16 cellular contexts compared by ENCODE assay signal in genomic region chr9:93830606-93831005, GRCh38.
A peak's percentile ranks its signal among the peaks of the same experiment; 100 is the strongest.
DNase-seq lines count a peak whose midpoint lies in the region; ATAC-seq and TF ChIP-seq lines count a peak whose summit lies in the region.
"Had no signal": no experiment of that assay in that cellular context is flagged by ENCODE, and none has a peak within 500 bp of the region (broad histone marks: within the 10 kb centered on the region; RNA-seq: fewer than 3 reads in every experiment).

No MANE protein-coding gene starts in this region.

- peaks cover 2% of the 10 kb centered on the region for H3K4me1 Mint-ChIP-seq in activated CD8-positive, alpha-beta memory T cell treated with anti-CD3 and anti-CD28 coated beads, Interleukin-2, amount 10 ng/mL, durations not matched to agents 7 days and 5 days
- H3K4me1 Mint-ChIP-seq in endodermal cell = peaks cover 9% of the 10 kb centered on the region
- peaks cover 13% of the 10 kb centered on the region for H3K4me1 Mint-ChIP-seq in stimulated activated effector memory CD8-positive, alpha-beta T cell treated with anti-CD3 and anti-CD28 coated beads, Interleukin-12 subunit alpha, Interleukin-12 subunit beta, amount 100 ng/mL, for 72 hours

- H3K9ac ChIP-seq in endodermal cell (ENCODE audit: extremely low read depth, low read length, poor library complexity, severe bottlenecking) = no peak overlapping the region
- H3K9ac ChIP-seq: BLaER1 treated with 17β-estradiol and CSF1 and Interleukin-3, amounts not matched to agents 10 nM and 100 nM had no signal

- H3K4me3 ChIP-seq in endodermal cell (ENCODE audit: low read length) = no peak overlapping the region
- H3K4me3 ChIP-seq: BLaER1 treated with 17β-estradiol and CSF1 and Interleukin-3, amounts not matched to agents 10 nM and 100 nM; GM12878 had no signal

- no peak overlapping the region for H3K27ac Mint-ChIP-seq in activated CD8-positive, alpha-beta memory T cell treated with anti-CD3 and anti-CD28 coated beads, Interleukin-2, amount 10 ng/mL, durations not matched to agents 7 days and 5 days
- H3K27ac Mint-ChIP-seq in endodermal cell = no peak overlapping the region
- H3K27ac Mint-ChIP-seq in stimulated activated effector memory CD8-positive, alpha-beta T cell treated with anti-CD3 and anti-CD28 coated beads, Interleukin-12 subunit alpha, Interleukin-12 subunit beta, amount 100 ng/mL, for 72 hours = no peak overlapping the region
- H3K27ac Mint-ChIP-seq: CD4-positive, CD25-positive, alpha-beta regulatory T cell had no signal

- no peak for TF ChIP-seq CTCF in endodermal cell (conservative IDR thresholded peaks at IDR 0.05)

- H3K4me1 ChIP-seq in endodermal cell (ENCODE audit: control insufficient read depth, insufficient read depth, low read length) = no peaks in the 10 kb centered on the region
- H3K4me1 ChIP-seq: BLaER1 treated with 17β-estradiol and CSF1 and Interleukin-3, amounts not matched to agents 10 nM and 100 nM had no signal

- CTCF ChIA-PET in activated CD8-positive, alpha-beta memory T cell treated with anti-CD3 and anti-CD28 coated beads, Interleukin-2, amount 10 ng/mL, durations not matched to agents 7 days and 5 days (lab: Charles Lee) = no interaction called here

- ATAC-seq in activated CD8-positive, alpha-beta memory T cell treated with anti-CD3 and anti-CD28 coated beads, Interleukin-2, amount 10 ng/mL, durations not matched to agents 7 days and 5 days = no peak
- ATAC-seq in stimulated activated effector memory CD8-positive, alpha-beta T cell treated with anti-CD3 and anti-CD28 coated beads, Interleukin-12 subunit alpha, Interleukin-12 subunit beta, amount 100 ng/mL, for 72 hours = no peak
- ATAC-seq: GM12878, HCT116 had no signal

- no peak overlapping the region for H3K4me3 Mint-ChIP-seq in activated CD8-positive, alpha-beta memory T cell treated with anti-CD3 and anti-CD28 coated beads, Interleukin-2, amount 10 ng/mL, durations not matched to agents 7 days and 5 days
- H3K4me3 Mint-ChIP-seq in endodermal cell = no peak overlapping the region
- no peak overlapping the region for H3K4me3 Mint-ChIP-seq in stimulated activated effector memory CD8-positive, alpha-beta T cell treated with anti-CD3 and anti-CD28 coated beads, Interleukin-12 subunit alpha, Interleukin-12 subunit beta, amount 100 ng/mL, for 72 hours
- H3K4me3 Mint-ChIP-seq: CD4-positive, CD25-positive, alpha-beta regulatory T cell had no signal

- peaks cover 13% of the 10 kb centered on the region for H3K9me3 ChIP-seq in endodermal cell (ENCODE audit: control insufficient read depth, low read length)

- H3K27me3 Mint-ChIP-seq in activated CD8-positive, alpha-beta memory T cell treated with anti-CD3 and anti-CD28 coated beads, Interleukin-2, amount 10 ng/mL, durations not matched to agents 7 days and 5 days = peaks cover 35% of the 10 kb centered on the region
- peaks cover 18% of the 10 kb centered on the region for H3K27me3 Mint-ChIP-seq in endodermal cell (ENCODE audit: insufficient read depth)

- H3K27me3 ChIP-seq in endodermal cell (ENCODE audit: control insufficient read depth, insufficient read depth, low read length, poor library complexity, severe bottlenecking) = no peaks in the 10 kb centered on the region
- H3K27me3 ChIP-seq: BLaER1 treated with 17β-estradiol and CSF1 and Interleukin-3, amounts not matched to agents 10 nM and 100 nM had no signal

- H3K27ac ChIP-seq in endodermal cell (ENCODE audit: low read depth, low read length) = no peak overlapping the region
- H3K27ac ChIP-seq: 22Rv1; BLaER1 treated with 17β-estradiol and CSF1 and Interleukin-3, amounts not matched to agents 10 nM and 100 nM; HL-60 had no signal

- no peaks in the 10 kb centered on the region for H3K36me3 ChIP-seq in endodermal cell (ENCODE audit: control insufficient read depth, insufficient read depth, low read length)
- H3K36me3 ChIP-seq: BLaER1 treated with 17β-estradiol and CSF1 and Interleukin-3, amounts not matched to agents 10 nM and 100 nM had no signal

- peak; percentile 28 for DNase-seq in activated CD8-positive, alpha-beta memory T cell treated with anti-CD3 and anti-CD28 coated beads, Interleukin-2, amount 10 ng/mL, durations not matched to agents 7 days and 5 days
- DNase-seq in activated CD8-positive, alpha-beta memory T cell treated with anti-CD3 and anti-CD28 coated beads for 24 hours = no peak
- DNase-seq in endodermal cell = peak; percentile 39
- DNase-seq in mesenteric fat pad (ENCODE audit: low spot score) = peak; percentile 79
- no peak for DNase-seq in NCI-H2029 (lab: John Stamatoyannopoulos, UW)
- DNase-seq in SHP77 (lab: John Stamatoyannopoulos, UW) = no peak
- DNase-seq in activated gamma-delta T cell treated with Interleukin-2 at 50 U/mL for 16 hours = no peak
- no peak for DNase-seq in stimulated activated effector memory CD8-positive, alpha-beta T cell treated with anti-CD3 and anti-CD28 coated beads, Interleukin-12 subunit alpha, Interleukin-12 subunit beta, amount 100 ng/mL, for 72 hours (ENCODE audit: low spot score in 2 of 2)
- DNase-seq: CD4-positive, CD25-positive, alpha-beta regulatory T cell; DMS 273 treated with DMSO at 0.1 percent for 48 hours; GOT3 had no signal

- peaks cover 5% of the 10 kb centered on the region for H3K9me3 Mint-ChIP-seq in activated CD8-positive, alpha-beta memory T cell treated with anti-CD3 and anti-CD28 coated beads, Interleukin-2, amount 10 ng/mL, durations not matched to agents 7 days and 5 days (ENCODE audit: low read depth)
- H3K9me3 Mint-ChIP-seq in endodermal cell = peaks cover 11% of the 10 kb centered on the region
- H3K9me3 Mint-ChIP-seq in stimulated activated effector memory CD8-positive, alpha-beta T cell treated with anti-CD3 and anti-CD28 coated beads, Interleukin-12 subunit alpha, Interleukin-12 subunit beta, amount 100 ng/mL, for 72 hours = no peaks in the 10 kb centered on the region

- no peaks in the 10 kb centered on the region for H3K36me3 Mint-ChIP-seq in activated CD8-positive, alpha-beta memory T cell treated with anti-CD3 and anti-CD28 coated beads, Interleukin-2, amount 10 ng/mL, durations not matched to agents 7 days and 5 days
- no peaks in the 10 kb centered on the region for H3K36me3 Mint-ChIP-seq in endodermal cell (ENCODE audit: low read depth)
- no peaks in the 10 kb centered on the region for H3K36me3 Mint-ChIP-seq in stimulated activated effector memory CD8-positive, alpha-beta T cell treated with anti-CD3 and anti-CD28 coated beads, Interleukin-12 subunit alpha, Interleukin-12 subunit beta, amount 100 ng/mL, for 72 hours
- H3K36me3 Mint-ChIP-seq: CD4-positive, CD25-positive, alpha-beta regulatory T cell had no signal

- WGBS in endodermal cell (ENCODE audit: insufficient coverage in 1 of 2, insufficient read length in 1 of 2), 2 experiments = 80 to 83% methylated on average over 2 to 9 of the region's 9 CpGs

Comparison
In these comparisons a context has a peak if more than half of its experiments do, and no peak if none do; other contexts are left out.
1. DNase-seq: peak in activated CD8-positive, alpha-beta memory T cell treated with anti-CD3 and anti-CD28 coated beads, Interleukin-2, amount 10 ng/mL, durations not matched to agents 7 days and 5 days (single experiment), endodermal cell (single experiment) and mesenteric fat pad (single experiment); none in activated CD8-positive, alpha-beta memory T cell treated with anti-CD3 and anti-CD28 coated beads for 24 hours (single experiment), NCI-H2029 (single experiment), SHP77 (0 of 2), activated gamma-delta T cell treated with Interleukin-2 at 50 U/mL for 16 hours (single experiment) and stimulated activated effector memory CD8-positive, alpha-beta T cell treated with anti-CD3 and anti-CD28 coated beads, Interleukin-12 subunit alpha, Interleukin-12 subunit beta, amount 100 ng/mL, for 72 hours (0 of 2).